ENCODE assay signal across 8 cellular contexts in genomic region chr20:9660236-9660868, GRCh38.
DNase-seq lines count a peak whose midpoint lies in the region; FAIRE-seq and TF ChIP-seq lines count a peak whose summit lies in the region.
"Had no signal": no experiment of that assay in that cellular context is flagged by ENCODE, and none has a peak within 500 bp of the region (broad histone marks: within the 10 kb centered on the region; RNA-seq: fewer than 3 reads in every experiment).

No MANE protein-coding gene starts in this region.

- DNase-seq in GM03348 (ENCODE audit: low spot score) = peak; percentile 9
- DNase-seq in Karpas-422 = peak; percentile 56
- DNase-seq in astrocyte (ENCODE audit: low read depth) = peak; percentile 1
- peak; percentile 82 for DNase-seq in left kidney (ENCODE audit: low read depth, low spot score)
- no peak for DNase-seq in chondrocyte (ENCODE audit: low spot score)
- DNase-seq in cerebellar cortex (ENCODE audit: low spot score) = no peak
- no peak for DNase-seq in spleen
- DNase-seq: substantia nigra had no signal

- H2AFZ ChIP-seq in Karpas-422 (ENCODE audit: low read length) = no peak overlapping the region
- no peak overlapping the region for H2AFZ ChIP-seq in astrocyte (ENCODE audit: low read depth, low read length)

- H3K4me1 Mint-ChIP-seq in astrocyte (ENCODE audit: low read depth, unreplicated experiment) (no peaks in the 10 kb centered on the region), chondrocyte (ENCODE audit: low read depth) (no peaks in the 10 kb centered on the region)

- H3K36me3 Mint-ChIP-seq in astrocyte (ENCODE audit: low read depth, unreplicated experiment) (no peaks in the 10 kb centered on the region), chondrocyte (ENCODE audit: low read depth) (no peaks in the 10 kb centered on the region)

- H3K4me2 ChIP-seq in Karpas-422 (ENCODE audit: low read depth, low read length, poor library complexity, severe bottlenecking) (no peak overlapping the region), astrocyte (ENCODE audit: low read length) (no peak overlapping the region)

- no peaks in the 10 kb centered on the region for H3K36me3 ChIP-seq in Karpas-422 (ENCODE audit: insufficient read depth, low read length)
- H3K36me3 ChIP-seq in astrocyte (ENCODE audit: insufficient read depth, low read length) = no peaks in the 10 kb centered on the region
- no peaks in the 10 kb centered on the region for H3K36me3 ChIP-seq in spleen

- intact Hi-C loops in spleen (cut with DNase I; ENCODE audit: low total_unique reads) = no loop called here

- no peaks in the 10 kb centered on the region for H3K4me1 ChIP-seq in Karpas-422 (ENCODE audit: low read length)
- H3K4me1 ChIP-seq in astrocyte (ENCODE audit: insufficient read depth, low read length) = no peaks in the 10 kb centered on the region
- no peaks in the 10 kb centered on the region for H3K4me1 ChIP-seq in spleen

- no peaks in the 10 kb centered on the region for H3K27me3 ChIP-seq in Karpas-422 (ENCODE audit: low read length)
- H3K27me3 ChIP-seq in astrocyte (ENCODE audit: insufficient read depth, low read length) = no peaks in the 10 kb centered on the region
- no peaks in the 10 kb centered on the region for H3K27me3 ChIP-seq in spleen (replicated peaks in 1 of 7)

- no peaks in the 10 kb centered on the region for H3K9me2 ChIP-seq in Karpas-422 (replicated peaks; ENCODE audit: insufficient read depth, low read length)

- TF ChIP-seq POLR2A in spleen (IDR thresholded peaks at IDR 0.05) = no peak

- H3K9ac ChIP-seq in Karpas-422 (ENCODE audit: low read length) (no peak overlapping the region), astrocyte (ENCODE audit: low read length) (no peak overlapping the region)

- WGBS in spleen, 5 donors = 40 to 52% (median 46%) methylated on average over 8 of the region's 8 CpGs

- H3K79me2 ChIP-seq in Karpas-422 (ENCODE audit: low read length) (no peaks in the 10 kb centered on the region), astrocyte (ENCODE audit: insufficient read depth, low read length) (no peaks in the 10 kb centered on the region)

- H3K27me3 Mint-ChIP-seq in astrocyte (ENCODE audit: low read depth, unreplicated experiment) = peaks cover 3% of the 10 kb centered on the region
- peaks cover 4% of the 10 kb centered on the region for H3K27me3 Mint-ChIP-seq in chondrocyte (ENCODE audit: low read depth)

- no peak for FAIRE-seq in astrocyte (lab: Jason Lieb, UNC)

- H3K9me3 ChIP-seq in Karpas-422 (ENCODE audit: low read length) (no peaks in the 10 kb centered on the region), astrocyte (ENCODE audit: insufficient read depth, low read depth, low read length) (no peaks in the 10 kb centered on the region), spleen (no peaks in the 10 kb centered on the region)

- H3K4me3 ChIP-seq in Karpas-422 (ENCODE audit: low read length) (no peak overlapping the region), astrocyte (ENCODE audit: insufficient read depth, low read depth, low read length) (no peak overlapping the region), spleen (no peak overlapping the region)

- H4K20me1 ChIP-seq in Karpas-422 (ENCODE audit: insufficient read depth, low read depth, low read length) (no peaks in the 10 kb centered on the region), astrocyte (ENCODE audit: insufficient read depth, low read length) (no peaks in the 10 kb centered on the region)

- H3K4me3 Mint-ChIP-seq in astrocyte (ENCODE audit: unreplicated experiment) (no peak overlapping the region), chondrocyte (ENCODE audit: unreplicated experiment) (no peak overlapping the region)

- no peak overlapping the region for H3K27ac ChIP-seq in Karpas-422 (ENCODE audit: low read length)
- no peak overlapping the region for H3K27ac ChIP-seq in astrocyte (ENCODE audit: low read depth, low read length)
- H3K27ac ChIP-seq in spleen = no peak overlapping the region

- H3K27ac Mint-ChIP-seq in astrocyte (ENCODE audit: unreplicated experiment) (no peak overlapping the region), chondrocyte (ENCODE audit: unreplicated experiment) (no peak overlapping the region)

- TF ChIP-seq CTCF in astrocyte (IDR thresholded peaks at IDR 0.05; ENCODE audit: insufficient read depth, low read depth, low read length) = no peak
- TF ChIP-seq CTCF in chondrocyte (IDR thresholded peaks at IDR 0.05) = no peak
- no peak for TF ChIP-seq CTCF in spleen (IDR thresholded peaks at IDR 0.05 in 8 of 11, conservative IDR thresholded peaks at IDR 0.05 in 3 of 11)

- H3K9me3 Mint-ChIP-seq in astrocyte (ENCODE audit: unreplicated experiment) (no peaks in the 10 kb centered on the region), chondrocyte (ENCODE audit: low read depth) (peaks cover 5% of the 10 kb centered on the region)

Comparison
In these comparisons a context has a peak if more than half of its experiments do, and no peak if none do; other contexts are left out.
1. DNase-seq: peak in GM03348 (single experiment), Karpas-422 (single experiment), astrocyte (single experiment) and left kidney (single experiment); none in chondrocyte (single experiment), cerebellar cortex (single experiment) and spleen (single experiment).